28 cellular contexts compared by ENCODE assay signal in the genomic region with DNA sequence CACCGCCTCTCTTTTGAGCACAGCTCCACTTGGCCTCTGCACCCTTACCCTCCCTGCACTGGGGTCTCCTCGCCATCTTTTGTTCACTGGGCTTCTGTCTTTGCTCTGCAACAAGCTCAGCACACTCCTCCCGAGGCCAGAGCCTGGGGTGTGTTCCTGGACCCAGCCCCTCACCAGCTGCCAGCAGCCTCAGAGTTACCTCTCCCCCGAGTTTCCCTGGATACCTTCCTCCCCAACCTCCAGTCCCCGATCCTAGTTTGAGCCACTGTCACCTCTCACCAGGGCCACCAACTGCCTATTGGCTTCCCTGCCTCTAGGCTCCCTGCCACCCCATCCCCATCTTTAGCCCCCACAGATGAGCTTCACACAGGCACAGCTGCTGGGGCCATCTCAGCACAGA. TPM values are rescaled to one million over a fixed set of nuclear protein-coding genes. Genes with fewer than 3 reads are reported as not detected.
"Had no signal": no experiment of that assay in that cellular context is flagged by ENCODE, and none has a peak within 500 bp of the region (broad histone marks: within the 10 kb centered on the region; RNA-seq: fewer than 3 reads in every experiment).

No MANE protein-coding gene starts in this region.

- H3K27ac Mint-ChIP-seq: activated B cell treated with CpG ODN at 0.5 μM for 24 hours; activated CD4-positive, alpha-beta T cell treated with anti-CD3 and anti-CD28 coated beads, Interleukin-2, amount 10 ng/mL, durations not matched to agents 24 days and 14 days had no signal

- H3K27me3 ChIP-seq: adrenal gland, MG63 had no signal

- H3K9ac ChIP-seq: SK-N-SH had no signal

- H3K36me3 Mint-ChIP-seq: activated naive CD8-positive, alpha-beta T cell treated with anti-CD3 and anti-CD28 coated beads, Interleukin-2, amount 10 ng/mL, durations not matched to agents 7 days and 5 days had no signal

- H3K27ac ChIP-seq: SJCRH30 had no signal

- H3K36me3 ChIP-seq: adrenal gland, MG63, SJCRH30 had no signal

- H3K4me3 ChIP-seq: adrenal gland, MG63, SJCRH30 had no signal

- ATAC-seq: activated T-cell treated with anti-CD3 and anti-CD28 coated beads, Interleukin-2, amount 50 U/mL, for 4 hours had no signal

- H3K4me2 ChIP-seq: SK-N-SH had no signal

- H3K27me3 Mint-ChIP-seq: activated naive CD8-positive, alpha-beta T cell treated with anti-CD3 and anti-CD28 coated beads, Interleukin-2, amount 10 ng/mL, durations not matched to agents 7 days and 5 days had no signal

- H3K9me3 Mint-ChIP-seq: activated B cell treated with CpG ODN at 0.5 μM for 24 hours; activated CD4-positive, alpha-beta T cell treated with anti-CD3 and anti-CD28 coated beads, Interleukin-2, amount 10 ng/mL, durations not matched to agents 24 days and 14 days; activated naive CD8-positive, alpha-beta T cell treated with anti-CD3 and anti-CD28 coated beads, Interleukin-2, amount 10 ng/mL, durations not matched to agents 7 days and 5 days; activated T-cell treated with anti-CD3 and anti-CD28 coated beads, Interleukin-2, amount 50 U/mL, for 4 hours had no signal

- H3K4me3 Mint-ChIP-seq: activated B cell treated with CpG ODN at 0.5 μM for 24 hours; activated CD4-positive, alpha-beta T cell treated with anti-CD3 and anti-CD28 coated beads, Interleukin-2, amount 10 ng/mL, durations not matched to agents 24 days and 14 days; activated naive CD8-positive, alpha-beta T cell treated with anti-CD3 and anti-CD28 coated beads, Interleukin-2, amount 10 ng/mL, durations not matched to agents 7 days and 5 days; activated T-cell treated with anti-CD3 and anti-CD28 coated beads, Interleukin-2, amount 50 U/mL, for 4 hours had no signal

- H3K9me3 ChIP-seq: adrenal gland, MG63, SJCRH30, SK-N-SH had no signal

- H3K4me1 Mint-ChIP-seq: activated CD4-positive, alpha-beta T cell treated with anti-CD3 and anti-CD28 coated beads, Interleukin-2, amount 10 ng/mL, durations not matched to agents 24 days and 14 days had no signal

- DNase-seq: activated B cell treated with CpG ODN at 0.5 μM for 24 hours; activated CD4-positive, alpha-beta T cell treated with anti-CD3 and anti-CD28 coated beads for 1 hour; activated CD4-positive, alpha-beta T cell treated with anti-CD3 and anti-CD28 coated beads, Interleukin-2, amount 10 ng/mL, durations not matched to agents 24 days and 14 days; activated CD4-positive, alpha-beta T cell treated with anti-CD3 and anti-CD28 coated beads, Interleukin-2, amount 50 U/mL, for 48 hours; activated CD8-positive, alpha-beta memory T cell treated with anti-CD3 and anti-CD28 coated beads for 24 hours; activated gamma-delta T cell; activated naive CD4-positive, alpha-beta T cell treated with anti-CD3 and anti-CD28 coated beads, Interleukin-2, amount 50 U/mL, for 16 hours; activated naive CD8-positive, alpha-beta T cell treated with anti-CD3 and anti-CD28 coated beads, Interleukin-2, amount 10 ng/mL, durations not matched to agents 7 days and 5 days; activated T-cell treated with anti-CD3 and anti-CD28 coated beads, Interleukin-2, amount 50 U/mL, for 4 hours; anterior cingulate cortex; MG63; MV-4-11; NCI-H1092 treated with DMSO at 0.1 percent for 48 hours; NCI-H1417 treated with DMSO at 0.1 percent for 48 hours; NCI-H1694; NCI-H2029; NCI-H2107; NCI-H2171 treated with DMSO at 0.1 percent for 48 hours; NCI-H226; NCI-H526; NCI-H774; SJCRH30; SK-N-SH; SW 1271 had no signal

RNA-seq across cellular contexts. Expression of gene CYP21A2, which starts 12.3 kb away (rescaled TPM):
- total RNA-seq: activated B cell treated with CpG ODN at 0.5 μM for 24 hours, NCI-H460, OCI-LY7, RPMI7951, SJCRH30 had no signal
- polyA plus RNA-seq: SK-N-SH had no signal
